In genomic region chr16:14043793-14044192, GRCh38 we compare ENCODE assay signal across 14 cellular contexts.
"Had no signal": no experiment of that assay in that cellular context is flagged by ENCODE, and none has a peak within 500 bp of the region (broad histone marks: within the 10 kb centered on the region; RNA-seq: fewer than 3 reads in every experiment).

No MANE protein-coding gene starts in this region.

- H3K27me3 ChIP-seq: left lung, neural progenitor cell, pancreas had no signal

- H3K36me3 ChIP-seq: left lung, neural progenitor cell, pancreas had no signal

- DNase-seq: activated CD4-positive, alpha-beta T cell treated with anti-CD3 and anti-CD28 coated beads for 1 hour; activated CD4-positive, alpha-beta T cell treated with anti-CD3 and anti-CD28 coated beads, Interleukin-2, amount 50 U/mL, for 48 hours; activated CD8-positive, alpha-beta memory T cell treated with anti-CD3 and anti-CD28 coated beads, Interleukin-2, amount 10 ng/mL, durations not matched to agents 7 days and 5 days; activated effector memory CD4-positive, alpha-beta T cell treated with Interleukin-2 at 50 U/mL for 16 hours; activated T-cell treated with anti-CD3 and anti-CD28 coated beads, Interleukin-2, amount 50 U/mL, for 24 hours; left lung; pancreas; small intestine; T-helper 2 cell had no signal

- ATAC-seq: activated CD8-positive, alpha-beta memory T cell treated with anti-CD3 and anti-CD28 coated beads, Interleukin-2, amount 10 ng/mL, durations not matched to agents 7 days and 5 days; left lung; pancreas had no signal

- H3K9me3 ChIP-seq: pancreas had no signal

- H3K4me1 ChIP-seq: pancreas had no signal

- H3K4me3 Mint-ChIP-seq: activated CD8-positive, alpha-beta memory T cell treated with anti-CD3 and anti-CD28 coated beads, Interleukin-2, amount 10 ng/mL, durations not matched to agents 7 days and 5 days; activated naive CD4-positive, alpha-beta T cell treated with anti-CD3 and anti-CD28 coated beads, Interleukin-2, amount 50 U/mL, for 24 hours; activated T-cell treated with anti-CD3 and anti-CD28 coated beads, Interleukin-2, amount 50 U/mL, for 24 hours; mesothelial cell of epicardium; neural progenitor cell; type B pancreatic cell had no signal

- H3K27ac Mint-ChIP-seq: activated CD8-positive, alpha-beta memory T cell treated with anti-CD3 and anti-CD28 coated beads, Interleukin-2, amount 10 ng/mL, durations not matched to agents 7 days and 5 days; activated naive CD4-positive, alpha-beta T cell treated with anti-CD3 and anti-CD28 coated beads, Interleukin-2, amount 50 U/mL, for 24 hours; activated T-cell treated with anti-CD3 and anti-CD28 coated beads, Interleukin-2, amount 50 U/mL, for 24 hours; mesothelial cell of epicardium; neural progenitor cell; type B pancreatic cell had no signal

- H3K4me1 Mint-ChIP-seq: activated CD8-positive, alpha-beta memory T cell treated with anti-CD3 and anti-CD28 coated beads, Interleukin-2, amount 10 ng/mL, durations not matched to agents 7 days and 5 days had no signal

- H3K27ac ChIP-seq: epithelial cell of prostate, neural progenitor cell, pancreas had no signal

- H3K4me3 ChIP-seq: left lung, neural progenitor cell, pancreas had no signal

- H3K9me3 Mint-ChIP-seq: activated naive CD4-positive, alpha-beta T cell treated with anti-CD3 and anti-CD28 coated beads, Interleukin-2, amount 50 U/mL, for 24 hours had no signal

- H3K27me3 Mint-ChIP-seq: activated naive CD4-positive, alpha-beta T cell treated with anti-CD3 and anti-CD28 coated beads, Interleukin-2, amount 50 U/mL, for 24 hours; activated T-cell treated with anti-CD3 and anti-CD28 coated beads, Interleukin-2, amount 50 U/mL, for 24 hours had no signal

- H3K36me3 Mint-ChIP-seq: activated CD8-positive, alpha-beta memory T cell treated with anti-CD3 and anti-CD28 coated beads, Interleukin-2, amount 10 ng/mL, durations not matched to agents 7 days and 5 days; activated naive CD4-positive, alpha-beta T cell treated with anti-CD3 and anti-CD28 coated beads, Interleukin-2, amount 50 U/mL, for 24 hours; mesothelial cell of epicardium; neural progenitor cell; type B pancreatic cell had no signal
